In genomic region chr9:14326264-14326826, GRCh38 we compare ENCODE assay signal across 8 cellular contexts. TPM values are rescaled to one million over a fixed set of nuclear protein-coding genes. Genes with fewer than 3 reads are reported as not detected.
A peak's percentile ranks its signal among the peaks of the same experiment; 100 is the strongest.
DNase-seq lines count a peak whose midpoint lies in the region; ATAC-seq and TF ChIP-seq lines count a peak whose summit lies in the region.

No MANE protein-coding gene starts in this region.

- H3K4me3 Mint-ChIP-seq in brain, result peak overlapping the region in 3 of 5 experiments; percentile 56 to 74 (median 70)

- no peak for TF ChIP-seq EP300 in gastroesophageal sphincter (IDR thresholded peaks at IDR 0.05)

- H3K36me3 ChIP-seq in left ventricle myocardium inferior, result no peaks in the 10 kb centered on the region
- no peaks in the 10 kb centered on the region for H3K36me3 ChIP-seq in gastroesophageal sphincter

- DNase-seq in left ventricle myocardium inferior (no peak), cardiac septum (ENCODE audit: low spot score) (no peak), NCI-H187 treated with DMSO at 0.1 percent for 48 hours (lab: John Stamatoyannopoulos, UW) (peak; percentile 89), SK-N-DZ (ENCODE audit: low spot score) (no peak), germinal center (ENCODE audit: low spot score) (no peak)

- no peaks in the 10 kb centered on the region for H3K36me3 Mint-ChIP-seq in brain

- H3K4me1 ChIP-seq in left ventricle myocardium inferior (peaks cover 53% of the 10 kb centered on the region), gastroesophageal sphincter (peaks cover 0 to 30% (median 3%) of the 10 kb centered on the region in 3 donors)

- WGBS in gastroesophageal sphincter (ENCODE audit: low coverage in 1 of 2), 2 donors, result 83 to 92% methylated on average over 2 to 3 of the region's 3 CpGs

- H3K27me3 ChIP-seq in left ventricle myocardium inferior (ENCODE audit: low read depth) (no peaks in the 10 kb centered on the region), gastroesophageal sphincter (no peaks in the 10 kb centered on the region)

- peaks cover 13% of the 10 kb centered on the region for H3K27me3 Mint-ChIP-seq in brain

- peaks cover 48% of the 10 kb centered on the region for H3K4me1 Mint-ChIP-seq in brain

- ATAC-seq in gastroesophageal sphincter (no peak), HG03442 (IDR thresholded peaks at IDR 0.05; ENCODE audit: unreplicated experiment) (no peak)

- H3K9me3 Mint-ChIP-seq in brain, result peaks cover 0 to 3% (median 0%) of the 10 kb centered on the region in 5 experiments

- TF ChIP-seq POLR2A in gastroesophageal sphincter (IDR thresholded peaks at IDR 0.05), result no peak

- H3K27ac ChIP-seq in left ventricle myocardium inferior (replicated peaks) (peak overlapping the region; percentile 36), gastroesophageal sphincter (no peak overlapping the region)

- peak overlapping the region in 4 of 5 experiments; percentile 20 to 93 (median 88) for H3K27ac Mint-ChIP-seq in brain

- intact Hi-C loops in left ventricle myocardium inferior (cut with micrococcal nuclease) (no loop called here), cardiac septum (cut with DNase I) (no loop called here)

- H3K4me3 ChIP-seq in left ventricle myocardium inferior (no peak overlapping the region), gastroesophageal sphincter (no peak overlapping the region)

- TF ChIP-seq CTCF in left ventricle myocardium inferior (IDR thresholded peaks at IDR 0.05; ENCODE audit: borderline replicate concordance) (no peak), brain (conservative IDR thresholded peaks at IDR 0.05) (no peak), gastroesophageal sphincter (IDR thresholded peaks at IDR 0.05) (no peak)

- no peaks in the 10 kb centered on the region for H3K9me3 ChIP-seq in left ventricle myocardium inferior (replicated peaks)
- H3K9me3 ChIP-seq in gastroesophageal sphincter, result no peaks in the 10 kb centered on the region

RNA-seq across cellular contexts. Expression of gene NFIB, which starts 12.4 kb away (rescaled TPM):
- total RNA-seq in left ventricle myocardium inferior, result 110 TPM
- total RNA-seq in cardiac septum, result 129 TPM
- polyA plus RNA-seq in brain (ENCODE audit: insufficient read depth, low read depth, low replicate concordance), result 49.5 TPM
- 4.4 and 6.0 TPM in 2 replicates for polyA plus RNA-seq in SK-N-DZ (2014; cell fraction: cytosol; rRNA removed)
- 12.1 and 12.8 TPM in 2 replicates for polyA plus RNA-seq in SK-N-DZ (2014; cell fraction: nucleus; rRNA removed)
- 10 to 100 TPM; 61.0 to 68.3 (median 65.4) TPM for total RNA-seq in gastroesophageal sphincter
